8 cellular contexts compared by ENCODE assay signal in genomic region chr16:15005357-15006132, GRCh38. TPM values are rescaled to one million over a fixed set of nuclear protein-coding genes. Genes with fewer than 3 reads are reported as not detected.
A peak's percentile ranks its signal among the peaks of the same experiment; 100 is the strongest.
DNase-seq lines count a peak whose midpoint lies in the region; ATAC-seq and TF ChIP-seq lines count a peak whose summit lies in the region.
"Not testable (repeated sequence)": the region's sequence is repeated elsewhere in the genome, so short reads cannot be mapped to it uniquely, and the experiment has no call there.

No MANE protein-coding gene starts in this region.

- not testable (repeated sequence) for H3K4me3 ChIP-seq in lower lobe of right lung, upper lobe of right lung

- H3K27me3 Mint-ChIP-seq in CD14-positive monocyte (ENCODE audit: low read depth in 3 of 3); T-helper 17 cell; endothelial cell (ENCODE audit: unreplicated experiment): not testable (repeated sequence)

- not testable (repeated sequence) for H3K4me1 Mint-ChIP-seq in CD14-positive monocyte; T-helper 17 cell; endothelial cell (ENCODE audit: unreplicated experiment)

- H3K27ac Mint-ChIP-seq in CD14-positive monocyte: peak overlapping the region in 4 of 7 donors; percentile 42 to 53 (median 46)
- H3K27ac Mint-ChIP-seq in T-helper 17 cell: peak overlapping the region; percentile 9
- H3K27ac Mint-ChIP-seq in endothelial cell (ENCODE audit: unreplicated experiment): peak overlapping the region; percentile 14

- H3K36me3 ChIP-seq in lower lobe of right lung: peaks cover 80% of the 10 kb centered on the region
- H3K36me3 ChIP-seq in upper lobe of right lung: peaks cover 72% of the 10 kb centered on the region

- H3K9me3 Mint-ChIP-seq in CD14-positive monocyte; endothelial cell (ENCODE audit: unreplicated experiment): not testable (repeated sequence)

- H3K4me1 ChIP-seq in lower lobe of right lung, upper lobe of right lung: not testable (repeated sequence)

- ATAC-seq in T-helper 17 cell: not testable (repeated sequence)
- ATAC-seq in Right ventricle myocardium inferior (peak; percentile 74), left ventricle myocardium superior (peak; percentile 67), lower lobe of right lung (peak in 1 of 2 donors; percentile 34), sciatic nerve (peak; percentile 79), upper lobe of right lung (peak; percentile 43)

- not testable (repeated sequence) for DNase-seq in CD14-positive monocyte (ENCODE audit: low spot score); T-helper 17 cell; endothelial cell (ENCODE audit: low spot score); Right ventricle myocardium inferior (ENCODE audit: missing footprints); left ventricle myocardium superior; lower lobe of right lung; sciatic nerve (ENCODE audit: low spot score); upper lobe of right lung

- peaks cover 66 to 71% of the 10 kb centered on the region in 2 donors for H3K36me3 Mint-ChIP-seq in CD14-positive monocyte
- not testable (repeated sequence) for H3K36me3 Mint-ChIP-seq in T-helper 17 cell (ENCODE audit: low read depth)
- peaks cover 19% of the 10 kb centered on the region for H3K36me3 Mint-ChIP-seq in endothelial cell (ENCODE audit: low read depth, unreplicated experiment)

- H3K27ac ChIP-seq in lower lobe of right lung: peak overlapping the region; percentile 36
- not testable (repeated sequence) for H3K27ac ChIP-seq in upper lobe of right lung

- not testable (repeated sequence) for TF ChIP-seq CTCF in CD14-positive monocyte (IDR thresholded peaks at IDR 0.05); endothelial cell (IDR thresholded peaks at IDR 0.05; ENCODE audit: unreplicated experiment); lower lobe of right lung (IDR thresholded peaks at IDR 0.05); upper lobe of right lung (IDR thresholded peaks at IDR 0.05)

- intact Hi-C loops in CD14-positive monocyte (cut with micrococcal nuclease); Right ventricle myocardium inferior (cut with DNase I); left ventricle myocardium superior (cut with micrococcal nuclease); lower lobe of right lung (cut with DNase I); sciatic nerve (cut with DNase I); upper lobe of right lung (cut with DNase I): not testable (repeated sequence)

- not testable (repeated sequence) for H3K4me3 Mint-ChIP-seq in CD14-positive monocyte; T-helper 17 cell; endothelial cell (ENCODE audit: unreplicated experiment)

- H3K9me3 ChIP-seq in T-helper 17 cell (ENCODE audit: control insufficient read depth, low read length, poor library complexity, severe bottlenecking); lower lobe of right lung; upper lobe of right lung: not testable (repeated sequence)

- not testable (repeated sequence) for H3K27me3 ChIP-seq in lower lobe of right lung (ENCODE audit: low read depth); upper lobe of right lung

RNA-seq across cellular contexts. Expression of gene PDXDC1, which starts 30.7 kb away (rescaled TPM):
- 10 to 100 TPM; 22.3 to 36.0 TPM for polyA plus RNA-seq in CD14-positive monocyte
- 10 to 100 TPM; 58.4 to 78.8 TPM for total RNA-seq in T-helper 17 cell
- 54.8 TPM for total RNA-seq in endothelial cell (ENCODE audit: unreplicated experiment)
- 79.0 TPM for total RNA-seq in Right ventricle myocardium inferior
- total RNA-seq in left ventricle myocardium superior: 82.0 TPM
- total RNA-seq in lower lobe of right lung: 103 TPM
- 58.6 TPM for total RNA-seq in sciatic nerve
- 100 TPM for total RNA-seq in upper lobe of right lung

RNA-seq across cellular contexts. Expression of gene NTAN1, which starts 50.3 kb away (rescaled TPM):
- 10 to 100 TPM; 37.3 to 40.4 TPM for polyA plus RNA-seq in CD14-positive monocyte
- total RNA-seq in T-helper 17 cell: 10 to 100 TPM; 26.5 to 34.4 TPM
- 86.8 TPM for total RNA-seq in endothelial cell (ENCODE audit: unreplicated experiment)
- total RNA-seq in Right ventricle myocardium inferior: 26.0 TPM
- total RNA-seq in left ventricle myocardium superior: 23.7 TPM
- total RNA-seq in lower lobe of right lung: 40.7 TPM
- 47.4 TPM for total RNA-seq in sciatic nerve
- 38.4 TPM for total RNA-seq in upper lobe of right lung
